In the genomic region with DNA sequence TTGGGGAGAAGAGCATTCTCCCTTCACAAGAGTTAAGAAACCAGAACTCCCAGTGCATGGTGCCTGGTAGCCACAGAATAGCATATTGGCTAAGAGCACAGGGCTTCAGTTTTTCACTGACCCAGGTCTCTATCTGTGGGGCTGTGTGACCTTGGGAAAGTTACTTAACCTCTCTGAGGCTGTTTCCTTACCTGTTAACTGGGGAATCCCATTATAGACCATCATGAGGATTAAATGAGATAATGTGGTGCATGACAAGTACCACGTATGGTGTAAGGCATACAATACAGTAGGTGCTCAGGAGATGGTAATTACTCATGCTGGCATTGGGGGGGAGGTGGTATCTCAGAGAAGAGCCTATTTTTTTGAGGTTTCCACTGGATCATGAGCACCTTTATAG, we compare ENCODE assay signal across 37 cellular contexts. TPM values are rescaled to one million over a fixed set of nuclear protein-coding genes. Genes with fewer than 3 reads are reported as not detected.
"Had no signal": no experiment of that assay in that cellular context is flagged by ENCODE, and none has a peak within 500 bp of the region (broad histone marks: within the 10 kb centered on the region; RNA-seq: fewer than 3 reads in every experiment).

No MANE protein-coding gene starts in this region.

- H3K36me3 ChIP-seq: ascending aorta, cardiac muscle cell had no signal

- H3K4me1 Mint-ChIP-seq: activated B cell treated with CpG ODN at 0.5 μM for 24 hours; activated CD4-positive, alpha-beta T cell treated with anti-CD3 and anti-CD28 coated beads, Interleukin-2, amount 10 ng/mL, durations not matched to agents 24 days and 14 days; activated naive CD4-positive, alpha-beta T cell treated with anti-CD3 and anti-CD28 coated beads, Interleukin-2, amount 10 ng/mL, durations not matched to agents 7 days and 5 days; activated naive CD8-positive, alpha-beta T cell treated with anti-CD3 and anti-CD28 coated beads, Interleukin-2, amount 10 ng/mL, durations not matched to agents 7 days and 5 days; activated naive CD8-positive, alpha-beta T cell treated with anti-CD3 and anti-CD28 coated beads, Interleukin-2, amount 50 U/mL, for 24 hours; brain; central memory CD8-positive, alpha-beta T cell had no signal

- H3K4me3 ChIP-seq: ascending aorta, cardiac muscle cell had no signal

- ATAC-seq: activated CD8-positive, alpha-beta T cell treated with anti-CD3 and anti-CD28 coated beads for 36 hours; activated naive CD8-positive, alpha-beta T cell treated with anti-CD3 and anti-CD28 coated beads, Interleukin-2, amount 50 U/mL, for 24 hours; activated T-cell treated with anti-CD3 and anti-CD28 coated beads, Interleukin-2, amount 50 U/mL, for 4 hours had no signal

- H3K27ac ChIP-seq: ascending aorta, cardiac muscle cell, VCaP had no signal

- H3K9me3 ChIP-seq: ascending aorta had no signal

- H3K27ac Mint-ChIP-seq: activated B cell treated with CpG ODN at 0.5 μM for 24 hours; activated CD4-positive, alpha-beta memory T cell treated with anti-CD3 and anti-CD28 coated beads for 36 hours; activated CD4-positive, alpha-beta T cell treated with anti-CD3 and anti-CD28 coated beads, Interleukin-2, amount 10 ng/mL, durations not matched to agents 24 days and 14 days; activated CD8-positive, alpha-beta T cell treated with anti-CD3 and anti-CD28 coated beads for 36 hours; activated naive CD4-positive, alpha-beta T cell treated with anti-CD3 and anti-CD28 coated beads, Interleukin-2, amount 10 ng/mL, durations not matched to agents 7 days and 5 days; activated naive CD4-positive, alpha-beta T cell treated with anti-CD3 and anti-CD28 coated beads, Interleukin-2, amount 50 U/mL, for 24 hours; activated naive CD8-positive, alpha-beta T cell; activated naive CD8-positive, alpha-beta T cell treated with anti-CD3 and anti-CD28 coated beads, Interleukin-2, amount 10 ng/mL, durations not matched to agents 7 days and 5 days; activated naive CD8-positive, alpha-beta T cell treated with anti-CD3 and anti-CD28 coated beads, Interleukin-2, amount 50 U/mL, for 24 hours; activated T-helper 2 cell treated with anti-CD3 and anti-CD28 coated beads, Interferon-gamma antibody, Interleukin-2, Interleukin-4, amounts not matched to agents 10 μg/mL and 5 μg/mL and 100 μg/mL, durations not matched to agents 14 hours and 24 hours and 36 hours; brain; T-helper 1 cell treated with Interleukin-12 subunit alpha and Interleukin-12 subunit beta and Interleukin-4 antibody, amounts not matched to agents 30 μg/mL and 1 μg/mL, for 36 hours; T-helper 2 cell treated with Interferon-gamma antibody and Interleukin-4, amounts not matched to agents 5 μg/mL and 100 μg/mL, for 36 hours had no signal

- DNase-seq: activated B cell treated with CpG ODN at 0.5 μM for 24 hours; activated CD4-positive, alpha-beta memory T cell treated with anti-CD3 and anti-CD28 coated beads for 36 hours; activated CD4-positive, alpha-beta T cell treated with anti-CD3 and anti-CD28 coated beads for 4 hours; activated CD4-positive, alpha-beta T cell treated with anti-CD3 and anti-CD28 coated beads, Interleukin-2, amount 10 ng/mL, durations not matched to agents 24 days and 14 days; activated CD4-positive, alpha-beta T cell treated with anti-CD3 and anti-CD28 coated beads, Interleukin-2, amount 50 U/mL, for 1 hour; activated CD4-positive, alpha-beta T cell treated with anti-CD3 and anti-CD28 coated beads, Interleukin-2, amount 50 U/mL, for 4 hours; activated CD4-positive, CD25-positive, alpha-beta regulatory T cell treated with anti-CD3 and anti-CD28 coated beads, Interleukin-2, amount 50 U/mL, for 72 hours; activated CD8-positive, alpha-beta memory T cell treated with anti-CD3 and anti-CD28 coated beads, Interleukin-2, amount 50 U/mL, for 4 hours; activated CD8-positive, alpha-beta T cell treated with anti-CD3 and anti-CD28 coated beads for 36 hours; activated effector memory CD4-positive, alpha-beta T cell treated with Interleukin-2 at 50 U/mL for 16 hours; activated gamma-delta T cell; activated naive CD4-positive, alpha-beta T cell treated with anti-CD3 and anti-CD28 coated beads, Interleukin-2, amount 10 ng/mL, durations not matched to agents 7 days and 5 days; activated naive CD4-positive, alpha-beta T cell treated with Interleukin-2 at 50 U/mL for 16 hours; activated naive CD8-positive, alpha-beta T cell treated with anti-CD3 and anti-CD28 coated beads, Interleukin-2, amount 10 ng/mL, durations not matched to agents 7 days and 5 days; activated naive CD8-positive, alpha-beta T cell treated with anti-CD3 and anti-CD28 coated beads, Interleukin-2, amount 50 U/mL, for 24 hours; activated T-cell treated with anti-CD3 and anti-CD28 coated beads for 4 hours; activated T-cell treated with anti-CD3 and anti-CD28 coated beads, Interleukin-2, amount 50 U/mL, for 1 hour; activated T-cell treated with anti-CD3 and anti-CD28 coated beads, Interleukin-2, amount 50 U/mL, for 4 hours; amygdala; anterior cingulate cortex; caudate nucleus; cerebellar nuclear complex; T-helper 2 cell; T-helper 9 cell had no signal

- H3K4me1 ChIP-seq: ascending aorta had no signal

- H3K27me3 ChIP-seq: ascending aorta had no signal

- H3K4me3 Mint-ChIP-seq: activated B cell treated with CpG ODN at 0.5 μM for 24 hours; activated CD4-positive, alpha-beta memory T cell treated with anti-CD3 and anti-CD28 coated beads for 36 hours; activated CD4-positive, alpha-beta T cell treated with anti-CD3 and anti-CD28 coated beads, Interleukin-2, amount 10 ng/mL, durations not matched to agents 24 days and 14 days; activated CD8-positive, alpha-beta T cell treated with anti-CD3 and anti-CD28 coated beads for 36 hours; activated naive CD4-positive, alpha-beta T cell treated with anti-CD3 and anti-CD28 coated beads, Interleukin-2, amount 10 ng/mL, durations not matched to agents 7 days and 5 days; activated naive CD4-positive, alpha-beta T cell treated with anti-CD3 and anti-CD28 coated beads, Interleukin-2, amount 50 U/mL, for 24 hours; activated naive CD8-positive, alpha-beta T cell; activated naive CD8-positive, alpha-beta T cell treated with anti-CD3 and anti-CD28 coated beads, Interleukin-2, amount 10 ng/mL, durations not matched to agents 7 days and 5 days; activated naive CD8-positive, alpha-beta T cell treated with anti-CD3 and anti-CD28 coated beads, Interleukin-2, amount 50 U/mL, for 24 hours; activated T-cell treated with anti-CD3 and anti-CD28 coated beads, Interleukin-2, amount 50 U/mL, for 4 hours; brain; central memory CD8-positive, alpha-beta T cell; T-helper 1 cell treated with Interleukin-12 subunit alpha and Interleukin-12 subunit beta and Interleukin-4 antibody, amounts not matched to agents 30 μg/mL and 1 μg/mL, for 36 hours; T-helper 2 cell treated with Interferon-gamma antibody and Interleukin-4, amounts not matched to agents 5 μg/mL and 100 μg/mL, for 36 hours had no signal

- H3K9me3 Mint-ChIP-seq: activated B cell treated with CpG ODN at 0.5 μM for 24 hours; activated CD4-positive, alpha-beta memory T cell treated with anti-CD3 and anti-CD28 coated beads for 36 hours; activated CD4-positive, alpha-beta T cell treated with anti-CD3 and anti-CD28 coated beads, Interleukin-2, amount 10 ng/mL, durations not matched to agents 24 days and 14 days; activated CD8-positive, alpha-beta T cell treated with anti-CD3 and anti-CD28 coated beads for 36 hours; activated naive CD4-positive, alpha-beta T cell treated with anti-CD3 and anti-CD28 coated beads, Interleukin-2, amount 10 ng/mL, durations not matched to agents 7 days and 5 days; activated naive CD4-positive, alpha-beta T cell treated with anti-CD3 and anti-CD28 coated beads, Interleukin-2, amount 50 U/mL, for 24 hours; activated naive CD8-positive, alpha-beta T cell treated with anti-CD3 and anti-CD28 coated beads, Interleukin-2, amount 10 ng/mL, durations not matched to agents 7 days and 5 days; activated naive CD8-positive, alpha-beta T cell treated with anti-CD3 and anti-CD28 coated beads, Interleukin-2, amount 50 U/mL, for 24 hours; activated T-cell treated with anti-CD3 and anti-CD28 coated beads, Interleukin-2, amount 50 U/mL, for 4 hours; activated T-helper 2 cell treated with anti-CD3 and anti-CD28 coated beads, Interferon-gamma antibody, Interleukin-2, Interleukin-4, amounts not matched to agents 10 μg/mL and 5 μg/mL and 100 μg/mL, durations not matched to agents 14 hours and 24 hours and 36 hours; central memory CD8-positive, alpha-beta T cell; T-helper 1 cell treated with Interleukin-12 subunit alpha and Interleukin-12 subunit beta and Interleukin-4 antibody, amounts not matched to agents 30 μg/mL and 1 μg/mL, for 36 hours; T-helper 2 cell treated with Interferon-gamma antibody and Interleukin-4, amounts not matched to agents 5 μg/mL and 100 μg/mL, for 36 hours had no signal

- H3K36me3 Mint-ChIP-seq: activated CD4-positive, alpha-beta memory T cell treated with anti-CD3 and anti-CD28 coated beads for 36 hours; activated naive CD4-positive, alpha-beta T cell treated with anti-CD3 and anti-CD28 coated beads, Interleukin-2, amount 10 ng/mL, durations not matched to agents 7 days and 5 days; activated naive CD4-positive, alpha-beta T cell treated with anti-CD3 and anti-CD28 coated beads, Interleukin-2, amount 50 U/mL, for 24 hours; activated naive CD8-positive, alpha-beta T cell; activated naive CD8-positive, alpha-beta T cell treated with anti-CD3 and anti-CD28 coated beads, Interleukin-2, amount 10 ng/mL, durations not matched to agents 7 days and 5 days; brain had no signal

- FAIRE-seq: bronchial epithelial cell, TTC549 had no signal

RNA-seq across cellular contexts. Expression of a gene that starts 33.6 kb away (rescaled TPM):
- total RNA-seq: activated B cell treated with CpG ODN at 0.5 μM for 24 hours; activated CD4-positive, alpha-beta memory T cell treated with anti-CD3 and anti-CD28 coated beads for 36 hours; activated CD4-positive, alpha-beta T cell treated with anti-CD3 and anti-CD28 coated beads, Interleukin-2, amount 10 ng/mL, durations not matched to agents 24 days and 14 days; activated CD8-positive, alpha-beta memory T cell treated with anti-CD3 and anti-CD28 coated beads for 36 hours; activated CD8-positive, alpha-beta T cell treated with anti-CD3 and anti-CD28 coated beads for 36 hours; activated naive CD8-positive, alpha-beta T cell treated with anti-CD3 and anti-CD28 coated beads, Interleukin-2, amount 10 ng/mL, durations not matched to agents 7 days and 5 days; activated T-cell treated with anti-CD3 and anti-CD28 coated beads, Interleukin-2, amount 50 U/mL, for 4 hours; activated T-helper 2 cell treated with anti-CD3 and anti-CD28 coated beads, Interferon-gamma antibody, Interleukin-2, Interleukin-4, amounts not matched to agents 10 μg/mL and 5 μg/mL and 100 μg/mL, durations not matched to agents 14 hours and 24 hours and 36 hours; ascending aorta; bronchial epithelial cell had no signal
